In genomic region chr1:202505880-202506562, GRCh38 we compare ENCODE assay signal across 7 cellular contexts.
A peak's percentile ranks its signal among the peaks of the same experiment; 100 is the strongest.
DNase-seq lines count a peak whose midpoint lies in the region; ATAC-seq, FAIRE-seq and TF ChIP-seq lines count a peak whose summit lies in the region.
"Not testable (repeated sequence)": the region's sequence is repeated elsewhere in the genome, so short reads cannot be mapped to it uniquely, and the experiment has no call there.

No MANE protein-coding gene starts in this region.

- not testable (repeated sequence) for H3K4me1 ChIP-seq in H9 (ENCODE audit: insufficient read depth, low read length); pancreas; stomach smooth muscle (ENCODE audit: control insufficient read depth, insufficient read depth, low read length)
- H3K4me1 ChIP-seq in right atrium auricular region, result peaks cover 0 to 30% of the 10 kb centered on the region in 2 donors

- H3K36me3 ChIP-seq in right atrium auricular region, result peaks cover 10% of the 10 kb centered on the region
- H3K36me3 ChIP-seq in pancreas; stomach smooth muscle (ENCODE audit: control insufficient read depth in 2 of 2, insufficient read depth in 2 of 2, low read length in 2 of 2): not testable (repeated sequence)

- H3K27me3 Mint-ChIP-seq in H9 (ENCODE audit: low read depth), result not testable (repeated sequence)

- H3K14ac ChIP-seq in H9 (ENCODE audit: insufficient read depth, low read length), result not testable (repeated sequence)

- FAIRE-seq in endometrium (lab: Jason Lieb, UNC), result peak; percentile 37
- FAIRE-seq in pancreas (lab: Jason Lieb, UNC), result not testable (repeated sequence)

- not testable (repeated sequence) for H4K91ac ChIP-seq in H9 (ENCODE audit: insufficient read length, low read depth, low read length)

- not testable (repeated sequence) for H3K4me3 Mint-ChIP-seq in H9

- H3K23ac ChIP-seq in H9 (ENCODE audit: insufficient read length, low read depth, low read length), result not testable (repeated sequence)

- not testable (repeated sequence) for H2BK5ac ChIP-seq in H9 (ENCODE audit: insufficient read length, low read length)

- not testable (repeated sequence) for TF ChIP-seq CTCF in H9 (conservative IDR thresholded peaks at IDR 0.05); right atrium auricular region (IDR thresholded peaks at IDR 0.05); pancreas (IDR thresholded peaks at IDR 0.05)

- not testable (repeated sequence) for H2BK20ac ChIP-seq in H9 (ENCODE audit: low read depth, low read length, poor library complexity, severe bottlenecking)

- H4K5ac ChIP-seq in H9 (ENCODE audit: insufficient read length, low read depth, low read length), result not testable (repeated sequence)

- H2BK12ac ChIP-seq in H9 (ENCODE audit: insufficient read length, low read depth, low read length), result not testable (repeated sequence)

- not testable (repeated sequence) for H3K4ac ChIP-seq in H9 (ENCODE audit: low read depth, low read length)

- ATAC-seq in pancreas, result peak in 3 of 4 donors; percentile 37 to 49 (median 44)

- H3K18ac ChIP-seq in H9 (ENCODE audit: insufficient read length, low read depth, low read length), result peak overlapping the region; percentile 56

- not testable (repeated sequence) for H3K36me3 Mint-ChIP-seq in H9 (ENCODE audit: insufficient read depth in 1 of 3, low read depth in 3 of 3)

- WGBS in H9 (ENCODE audit: extremely low coverage, insufficient read length, low lambda C conversion rate), result no CpG with 5 or more reads among the region's 6 CpGs
- 58 to 59% methylated on average over 6 of the region's 6 CpGs for WGBS in pancreas, 2 donors

- H3K27ac ChIP-seq in H9 (ENCODE audit: insufficient read length, low read depth, low read length), result not testable (repeated sequence)
- H3K27ac ChIP-seq in right atrium auricular region (peak overlapping the region; percentile 64 to 91), pancreas (peak overlapping the region in 2 of 4 donors; percentile 42 to 46), stomach smooth muscle (ENCODE audit: low read length) (peak overlapping the region; percentile 91)

- not testable (repeated sequence) for H3K4me2 ChIP-seq in H9 (ENCODE audit: insufficient read depth, insufficient read length, low read length)

- H3K79me2 ChIP-seq in H9 (ENCODE audit: insufficient read depth, low read length), result not testable (repeated sequence)

- H3T11ph ChIP-seq in H9 (ENCODE audit: low read length), result not testable (repeated sequence)

- H3K27ac Mint-ChIP-seq in H9, result not testable (repeated sequence)

- H3K9ac ChIP-seq in H9 (ENCODE audit: extremely low read depth, insufficient read length, low read length), result not testable (repeated sequence)
- peak overlapping the region; percentile 71 to 76 for H3K9ac ChIP-seq in stomach smooth muscle (ENCODE audit: low read length in 2 of 2)

- H4K20me1 ChIP-seq in H9 (ENCODE audit: control insufficient read depth, insufficient read depth, insufficient read length), result not testable (repeated sequence)

- not testable (repeated sequence) for H2BK120ac ChIP-seq in H9 (ENCODE audit: low read depth, low read length, poor library complexity, severe bottlenecking)

- not testable (repeated sequence) for H3K23me2 ChIP-seq in H9 (ENCODE audit: insufficient read length, low read depth, low read length, poor library complexity, severe bottlenecking)

- not testable (repeated sequence) for DNase-seq in H9
- DNase-seq in amniotic epithelial cell (ENCODE audit: low read depth), result peak; percentile 90
- peak; percentile 68 for DNase-seq in right atrium auricular region (ENCODE audit: low spot score)
- peak; percentile 48 for DNase-seq in medulla oblongata (ENCODE audit: extremely low spot score)
- DNase-seq in pancreas, result peak in 1 of 6 donors; percentile 12

- H3K56ac ChIP-seq in H9 (ENCODE audit: insufficient read length, low read depth, low read length), result not testable (repeated sequence)

- not testable (repeated sequence) for H2AK5ac ChIP-seq in H9 (ENCODE audit: insufficient read length, low read length)

- not testable (repeated sequence) for H3K9me3 Mint-ChIP-seq in H9

- peaks cover 7 to 15% of the 10 kb centered on the region in 2 experiments for H3K4me1 Mint-ChIP-seq in H9

- not testable (repeated sequence) for H2AFZ ChIP-seq in H9 (ENCODE audit: low read length)

- not testable (repeated sequence) for H3K4me3 ChIP-seq in right atrium auricular region, pancreas
- peak overlapping the region; percentile 0 to 16 for H3K4me3 ChIP-seq in stomach smooth muscle (ENCODE audit: low read length in 2 of 2)

- not testable (repeated sequence) for H3K79me1 ChIP-seq in H9 (ENCODE audit: insufficient read depth, low read depth, low read length, poor library complexity, severe bottlenecking)

- not testable (repeated sequence) for H4K8ac ChIP-seq in H9 (replicated peaks; ENCODE audit: insufficient read length, low read depth, low read length)

- H2BK15ac ChIP-seq in H9 (ENCODE audit: low read depth, low read length), result not testable (repeated sequence)

- intact Hi-C loops in pancreas (cut with DNase I), result not testable (repeated sequence)

- not testable (repeated sequence) for H3K9me3 ChIP-seq in H9 (ENCODE audit: control insufficient read depth, low read depth, low read length); right atrium auricular region; pancreas; stomach smooth muscle (ENCODE audit: control insufficient read depth in 2 of 2, low read length in 2 of 2)

- not testable (repeated sequence) for H3K27me3 ChIP-seq in H9 (ENCODE audit: insufficient read depth, low read length); right atrium auricular region; pancreas; stomach smooth muscle (ENCODE audit: control insufficient read depth in 1 of 2, insufficient read depth in 2 of 2, low read length in 2 of 2)
